21 cellular contexts compared by ENCODE assay signal in genomic region chr22:40243891-40244290, GRCh38.
A peak's percentile ranks its signal among the peaks of the same experiment; 100 is the strongest.
DNase-seq lines count a peak whose midpoint lies in the region; ATAC-seq, FAIRE-seq and TF ChIP-seq lines count a peak whose summit lies in the region.
"Had no signal": no experiment of that assay in that cellular context is flagged by ENCODE, and none has a peak within 500 bp of the region (broad histone marks: within the 10 kb centered on the region; RNA-seq: fewer than 3 reads in every experiment).

No MANE protein-coding gene starts in this region.

- H3K36me3 Mint-ChIP-seq in activated naive CD4-positive, alpha-beta T cell treated with anti-CD3 and anti-CD28 coated beads, Interleukin-2, amount 10 ng/mL, durations not matched to agents 7 days and 5 days: peaks cover 36% of the 10 kb centered on the region
- H3K36me3 Mint-ChIP-seq in activated T-helper 17 cell treated with anti-CD3 and anti-CD28 coated beads, Interleukin-2, amount 50 U/mL, for 72 hours (ENCODE audit: low read depth): peaks cover 26% of the 10 kb centered on the region

- peaks cover 84% of the 10 kb centered on the region for H3K4me1 Mint-ChIP-seq in activated naive CD4-positive, alpha-beta T cell treated with anti-CD3 and anti-CD28 coated beads, Interleukin-2, amount 10 ng/mL, durations not matched to agents 7 days and 5 days
- H3K4me1 Mint-ChIP-seq in activated T-helper 17 cell treated with anti-CD3 and anti-CD28 coated beads, Interleukin-2, amount 50 U/mL, for 72 hours: peaks cover 69% of the 10 kb centered on the region

- TF ChIP-seq CTCF in NB4 (IDR thresholded peaks at IDR 0.05; ENCODE audit: low read depth, low read length): no peak

- DNase-seq in activated naive CD4-positive, alpha-beta T cell treated with anti-CD3 and anti-CD28 coated beads, Interleukin-2, amount 10 ng/mL, durations not matched to agents 7 days and 5 days: peak; percentile 44
- DNase-seq in activated naive CD4-positive, alpha-beta T cell (lab: John Stamatoyannopoulos, UW): no peak
- DNase-seq in NB4 (ENCODE audit: low read depth) (peak; percentile 32), small intestine (peak; percentile 16), NCI-H69 (lab: John Stamatoyannopoulos, UW) (no peak)
- DNase-seq: activated gamma-delta T cell treated with Interleukin-2 at 50 U/mL for 16 hours; caudate nucleus; EL; left colon; NCI-H2171; NK-92 treated with Interleukin-12 subunit alpha and Interleukin-12 subunit beta, amount 100 ng/mL, for 24 hours; stimulated activated CD4-positive, alpha-beta T cell treated with anti-CD3 and anti-CD28 coated beads, Interleukin-4, amount 100 ng/mL, for 4 hours; stimulated activated naive CD4-positive, alpha-beta T cell treated with Interleukin-2 at 50 U/mL for 16 hours had no signal

- TF ChIP-seq POLR2A in NB4 (IDR thresholded peaks at IDR 0.05; ENCODE audit: extremely low read depth, insufficient read length): no peak

- peak overlapping the region; percentile 84 for H3K27ac Mint-ChIP-seq in activated naive CD4-positive, alpha-beta T cell treated with anti-CD3 and anti-CD28 coated beads, Interleukin-2, amount 10 ng/mL, durations not matched to agents 7 days and 5 days
- peak overlapping the region; percentile 62 for H3K27ac Mint-ChIP-seq in activated T-helper 17 cell treated with anti-CD3 and anti-CD28 coated beads, Interleukin-2, amount 50 U/mL, for 72 hours

- H3K27me3 Mint-ChIP-seq in activated naive CD4-positive, alpha-beta T cell treated with anti-CD3 and anti-CD28 coated beads, Interleukin-2, amount 10 ng/mL, durations not matched to agents 7 days and 5 days: no peaks in the 10 kb centered on the region
- H3K27me3 Mint-ChIP-seq in activated T-helper 17 cell treated with anti-CD3 and anti-CD28 coated beads, Interleukin-2, amount 50 U/mL, for 72 hours: no peaks in the 10 kb centered on the region

- no peaks in the 10 kb centered on the region for H3K9me3 Mint-ChIP-seq in activated naive CD4-positive, alpha-beta T cell treated with anti-CD3 and anti-CD28 coated beads, Interleukin-2, amount 10 ng/mL, durations not matched to agents 7 days and 5 days
- H3K9me3 Mint-ChIP-seq in activated T-helper 17 cell treated with anti-CD3 and anti-CD28 coated beads, Interleukin-2, amount 50 U/mL, for 72 hours: no peaks in the 10 kb centered on the region
- H3K9me3 Mint-ChIP-seq: nephron had no signal

- H3K9me3 ChIP-seq in small intestine (ENCODE audit: control insufficient read depth, low read depth): no peaks in the 10 kb centered on the region
- H3K9me3 ChIP-seq: right atrium auricular region, SJSA1 had no signal

- H3K27me3 ChIP-seq in small intestine (ENCODE audit: control insufficient read depth in 2 of 2, insufficient read depth in 2 of 2, low read length in 2 of 2): no peaks in the 10 kb centered on the region
- H3K27me3 ChIP-seq: hepatocyte, right atrium auricular region, SJSA1 had no signal

- H3K4me1 ChIP-seq in small intestine (ENCODE audit: control insufficient read depth in 2 of 2, insufficient read depth in 1 of 2, low read depth in 1 of 2, low read length in 1 of 2): peaks cover 0 to 10% of the 10 kb centered on the region in 2 donors

- FAIRE-seq in small intestine (lab: Jason Lieb, UNC): no peak
- FAIRE-seq: H1 had no signal

- CTCF ChIA-PET in activated naive CD4-positive, alpha-beta T cell treated with anti-CD3 and anti-CD28 coated beads, Interleukin-2, amount 10 ng/mL, durations not matched to agents 7 days and 5 days (lab: Charles Lee): interaction anchor here (0.7 to 1.2 kb wide), 3 partner anchors 11 to 193 kb away, joined by 3 read pairs; no protein-coding TSS in a partner anchor

- WGBS in small intestine, 3 donors: 82 to 96% (median 91%) methylated on average over 2 of the region's 2 CpGs

- no peak for ATAC-seq in activated T-helper 17 cell treated with anti-CD3 and anti-CD28 coated beads, Interleukin-2, amount 50 U/mL, for 72 hours (replicated peaks)
- no peak for ATAC-seq in HG02938 (IDR thresholded peaks at IDR 0.05; ENCODE audit: unreplicated experiment)
- ATAC-seq in GM19452 (IDR thresholded peaks at IDR 0.05; ENCODE audit: unreplicated experiment): no peak
- ATAC-seq: left colon had no signal

- H3K4me3 ChIP-seq in NB4 (ENCODE audit: low read depth, low read length) (no peak overlapping the region), small intestine (ENCODE audit: low read depth in 1 of 2, low read length in 2 of 2) (no peak overlapping the region)
- H3K4me3 ChIP-seq: hepatocyte, right atrium auricular region, SJSA1 had no signal

- peaks cover 0 to 3% of the 10 kb centered on the region in 2 donors for H3K36me3 ChIP-seq in small intestine (ENCODE audit: control insufficient read depth in 2 of 2, insufficient read depth in 2 of 2, low read length in 2 of 2)

- peak overlapping the region; percentile 42 for H3K4me3 Mint-ChIP-seq in activated naive CD4-positive, alpha-beta T cell treated with anti-CD3 and anti-CD28 coated beads, Interleukin-2, amount 10 ng/mL, durations not matched to agents 7 days and 5 days
- peak overlapping the region; percentile 40 for H3K4me3 Mint-ChIP-seq in activated T-helper 17 cell treated with anti-CD3 and anti-CD28 coated beads, Interleukin-2, amount 50 U/mL, for 72 hours
- H3K4me3 Mint-ChIP-seq: nephron had no signal

- H3K27ac ChIP-seq in small intestine (ENCODE audit: low read depth in 1 of 2, low read length in 1 of 2): no peak overlapping the region
- H3K27ac ChIP-seq: hepatocyte, right atrium auricular region, SJSA1 had no signal

Comparison
In these comparisons a context has a peak if more than half of its experiments do, and no peak if none do; other contexts are left out.
1. DNase-seq: peak in activated naive CD4-positive, alpha-beta T cell treated with anti-CD3 and anti-CD28 coated beads, Interleukin-2, amount 10 ng/mL, durations not matched to agents 7 days and 5 days (single experiment), NB4 (single experiment) and small intestine (single experiment); none in activated naive CD4-positive, alpha-beta T cell (0 of 4) and NCI-H69 (single experiment).